30 cellular contexts compared by ENCODE assay signal in genomic region chrX:111103246-111103645, GRCh38. TPM values are rescaled to one million over a fixed set of nuclear protein-coding genes. Genes with fewer than 3 reads are reported as not detected.
"Had no signal": no experiment of that assay in that cellular context is flagged by ENCODE, and none has a peak within 500 bp of the region (broad histone marks: within the 10 kb centered on the region; RNA-seq: fewer than 3 reads in every experiment).

No MANE protein-coding gene starts in this region.

- FAIRE-seq: colon, islet of Langerhans, small intestine had no signal

- H3K4me1 ChIP-seq: foreskin keratinocyte, heart right ventricle, psoas muscle, suprapubic skin, thyroid gland had no signal

- H3K4me3 ChIP-seq: dorsolateral prefrontal cortex, esophagus muscularis mucosa, heart right ventricle, neural progenitor cell, psoas muscle, suprapubic skin, thyroid gland, upper lobe of left lung, vagina had no signal

- H3K36me3 ChIP-seq: esophagus muscularis mucosa, neural progenitor cell, suprapubic skin, thyroid gland, upper lobe of left lung, vagina had no signal

- H3K27ac ChIP-seq: dorsolateral prefrontal cortex, epithelial cell of prostate, esophagus muscularis mucosa, foreskin keratinocyte, heart right ventricle, neural progenitor cell, psoas muscle, suprapubic skin, thyroid gland, vagina had no signal

- H3K9ac ChIP-seq: neural progenitor cell had no signal

- H3K27me3 ChIP-seq: foreskin keratinocyte, neural progenitor cell, suprapubic skin, thyroid gland, vagina had no signal

- H3K9me3 ChIP-seq: esophagus muscularis mucosa, heart right ventricle, psoas muscle, suprapubic skin, thyroid gland, upper lobe of left lung, vagina had no signal

- DNase-seq: central memory CD4-positive, alpha-beta T cell; dorsolateral prefrontal cortex; effector CD4-positive, alpha-beta T cell; endodermal cell; foreskin keratinocyte; glutamatergic neuron; heart right ventricle; hippocampal formation; kidney glomerular epithelial cell; left colon; mesenchymal stem cell; naive thymus-derived CD4-positive, alpha-beta T cell; posterior cingulate gyrus; psoas muscle; small intestine; stimulated activated CD4-positive, alpha-beta T cell treated with anti-CD3 and anti-CD28 coated beads, Interleukin-15, amount 100 ng/mL, for 24 hours; stimulated activated CD4-positive, alpha-beta T cell treated with anti-CD3 and anti-CD28 coated beads, Interleukin-4, amount 100 ng/mL, for 1 hour; stimulated activated CD8-positive, alpha-beta memory T cell treated with anti-CD3 and anti-CD28 coated beads, Interleukin-4, amount 100 ng/mL, for 48 hours; stimulated activated naive CD4-positive, alpha-beta T cell; stimulated activated naive CD8-positive, alpha-beta T cell treated with anti-CD3 and anti-CD28 coated beads, Interleukin-15, amount 100 ng/mL, for 72 hours; thyroid gland; upper lobe of left lung had no signal

RNA-seq across cellular contexts. Expression of gene PAK3, which starts 7.3 kb away (rescaled TPM):
- total RNA-seq: osteocyte had no signal
- polyA plus RNA-seq: foreskin keratinocyte had no signal
